In the genomic region with DNA sequence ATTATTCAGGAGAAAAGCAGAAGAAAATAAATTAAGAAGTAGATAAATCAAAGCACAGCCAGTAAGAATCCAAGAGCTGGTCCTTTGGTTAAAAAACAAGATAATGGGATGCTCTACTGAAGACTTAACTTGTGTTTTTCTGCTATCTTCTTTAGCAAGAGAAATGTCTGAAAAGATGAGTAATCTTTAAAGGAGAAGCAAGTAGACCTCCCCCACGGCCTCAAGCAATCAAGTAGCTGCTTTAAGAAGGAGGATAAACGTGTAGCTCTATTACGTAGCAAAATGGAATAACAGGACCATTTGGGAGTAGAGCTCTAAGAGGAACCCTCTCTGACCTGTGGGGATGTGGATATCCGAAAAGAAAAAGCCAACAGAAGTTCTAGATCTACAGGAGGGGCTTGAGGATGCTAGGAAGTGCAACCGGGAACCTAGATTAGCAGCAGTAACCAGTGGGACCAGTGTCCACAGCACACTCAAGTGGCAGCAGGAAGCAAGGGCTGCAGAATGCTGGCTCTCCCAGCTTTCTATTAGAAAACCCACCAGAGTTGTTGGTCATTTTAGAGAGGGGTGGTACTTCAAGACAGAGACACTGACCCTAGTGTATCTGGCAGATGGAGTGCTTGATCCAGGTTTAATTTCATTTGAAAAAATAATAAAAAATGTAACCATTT, we compare ENCODE assay signal across 13 cellular contexts.
DNase-seq lines count a peak whose midpoint lies in the region; TF ChIP-seq lines count a peak whose summit lies in the region.
"Had no signal": no experiment of that assay in that cellular context is flagged by ENCODE, and none has a peak within 500 bp of the region (broad histone marks: within the 10 kb centered on the region; RNA-seq: fewer than 3 reads in every experiment).

No MANE protein-coding gene starts in this region.

- peak; percentile 63 for DNase-seq in EH (ENCODE audit: low read depth)
- DNase-seq in M059J (ENCODE audit: low read depth), result peak; percentile 36
- peak; percentile 32 for DNase-seq in dermis blood vessel endothelial cell
- DNase-seq in neural progenitor cell (ENCODE audit: low spot score), result peak; percentile 48
- no peak for DNase-seq in caudate nucleus (lab: John Stamatoyannopoulos, UW)
- DNase-seq in SIG-M5 (lab: John Stamatoyannopoulos, UW), result no peak
- no peak for DNase-seq in MG63
- DNase-seq in NCI-H1694 (lab: John Stamatoyannopoulos, UW), result no peak
- DNase-seq: activated naive CD8-positive, alpha-beta T cell treated with anti-CD3 and anti-CD28 coated beads, Interleukin-2, amount 10 ng/mL, durations not matched to agents 7 days and 5 days; esophagus squamous epithelium; GF-D8; stimulated activated CD4-positive, alpha-beta T cell treated with anti-CD3 and anti-CD28 coated beads, Interleukin-12 subunit alpha, Interleukin-12 subunit beta, amount 100 ng/mL, for 4 hours; stimulated activated naive CD4-positive, alpha-beta T cell treated with Interleukin-2 at 50 U/mL for 16 hours had no signal

- H3K9me3 ChIP-seq in neural progenitor cell (ENCODE audit: low read depth), result no peaks in the 10 kb centered on the region
- H3K9me3 ChIP-seq in MG63, result no peaks in the 10 kb centered on the region
- H3K9me3 ChIP-seq: esophagus squamous epithelium had no signal

- no peak overlapping the region for H3K9ac ChIP-seq in neural progenitor cell

- no peak overlapping the region for H3K4me3 Mint-ChIP-seq in neural progenitor cell
- H3K4me3 Mint-ChIP-seq: activated naive CD8-positive, alpha-beta T cell treated with anti-CD3 and anti-CD28 coated beads, Interleukin-2, amount 10 ng/mL, durations not matched to agents 7 days and 5 days had no signal

- no peaks in the 10 kb centered on the region for H3K27me3 Mint-ChIP-seq in neural progenitor cell (ENCODE audit: insufficient read depth, low read depth)

- no peaks in the 10 kb centered on the region for H3K9me3 Mint-ChIP-seq in neural progenitor cell

- no peak overlapping the region for H3K4me2 ChIP-seq in neural progenitor cell

- H3K4me3 ChIP-seq in neural progenitor cell (no peak overlapping the region), MG63 (no peak overlapping the region)
- H3K4me3 ChIP-seq: esophagus squamous epithelium had no signal

- H3K27ac ChIP-seq in neural progenitor cell (no peak overlapping the region), caudate nucleus (ENCODE audit: low read depth, low read length) (no peak overlapping the region)
- H3K27ac ChIP-seq: esophagus squamous epithelium had no signal

- no peaks in the 10 kb centered on the region for H3K79me2 ChIP-seq in neural progenitor cell (ENCODE audit: low read depth)

- no peaks in the 10 kb centered on the region for H3K36me3 Mint-ChIP-seq in neural progenitor cell
- H3K36me3 Mint-ChIP-seq: activated naive CD8-positive, alpha-beta T cell treated with anti-CD3 and anti-CD28 coated beads, Interleukin-2, amount 10 ng/mL, durations not matched to agents 7 days and 5 days had no signal

- no peak overlapping the region for H3K27ac Mint-ChIP-seq in neural progenitor cell
- H3K27ac Mint-ChIP-seq: activated naive CD8-positive, alpha-beta T cell treated with anti-CD3 and anti-CD28 coated beads, Interleukin-2, amount 10 ng/mL, durations not matched to agents 7 days and 5 days had no signal

- H3K27me3 ChIP-seq in neural progenitor cell (peaks cover 13% of the 10 kb centered on the region), MG63 (no peaks in the 10 kb centered on the region)

- H3K4me1 ChIP-seq in neural progenitor cell, result no peaks in the 10 kb centered on the region
- H3K4me1 ChIP-seq: esophagus squamous epithelium had no signal

- H3K36me3 ChIP-seq in neural progenitor cell, result no peaks in the 10 kb centered on the region
- no peaks in the 10 kb centered on the region; the same call in 1 of the 2 replicates for H3K36me3 ChIP-seq in MG63
- H3K36me3 ChIP-seq: esophagus squamous epithelium had no signal

- H3F3A ChIP-seq in neural progenitor cell (ENCODE audit: low read depth), result no peaks in the 10 kb centered on the region

- H3K4me1 Mint-ChIP-seq in neural progenitor cell, result no peaks in the 10 kb centered on the region
- H3K4me1 Mint-ChIP-seq: activated naive CD8-positive, alpha-beta T cell treated with anti-CD3 and anti-CD28 coated beads, Interleukin-2, amount 10 ng/mL, durations not matched to agents 7 days and 5 days had no signal

- peak; percentile 46 for TF ChIP-seq CTCF in neural progenitor cell (IDR thresholded peaks at IDR 0.05)

- no peaks in the 10 kb centered on the region for H4K20me1 ChIP-seq in neural progenitor cell (ENCODE audit: low read depth)

- peak overlapping the region; percentile 61 for H2AFZ ChIP-seq in neural progenitor cell (replicated peaks)

Comparison
In these comparisons a context has a peak if more than half of its experiments do, and no peak if none do; other contexts are left out.
1. DNase-seq: peak in EH (single experiment), M059J (single experiment), dermis blood vessel endothelial cell (single experiment) and neural progenitor cell (single experiment); none in caudate nucleus (0 of 61), SIG-M5 (single experiment), MG63 (single experiment) and NCI-H1694 (single experiment).